8 cellular contexts compared by ENCODE assay signal in genomic region chr1:36366091-36366661, GRCh38. TPM values are rescaled to one million over a fixed set of nuclear protein-coding genes. Genes with fewer than 3 reads are reported as not detected.
DNase-seq lines count a peak whose midpoint lies in the region; ATAC-seq and TF ChIP-seq lines count a peak whose summit lies in the region.

No MANE protein-coding gene starts in this region.

- ATAC-seq in sciatic nerve: peak; percentile 70
- ATAC-seq in GM18511 (IDR thresholded peaks at IDR 0.05; ENCODE audit: unreplicated experiment): no peak
- no peak for ATAC-seq in GM21390 (IDR thresholded peaks at IDR 0.05; ENCODE audit: unreplicated experiment)

- no TSS peak for BruUV-seq in MCF 10A (replicated peaks; lab: Mats Ljungman, UMichigan)
- no TSS peak for BruUV-seq in mammary epithelial cell (replicated peaks; lab: Mats Ljungman, UMichigan)

- TF ChIP-seq CTCF in MCF 10A (IDR thresholded peaks at IDR 0.05; ENCODE audit: unreplicated experiment) (no peak), mammary epithelial cell (conservative IDR thresholded peaks at IDR 0.05 in 1 of 2, IDR thresholded peaks at IDR 0.05 in 1 of 2; ENCODE audit: extremely low read depth in 1 of 2, insufficient read depth in 1 of 2, low read depth in 1 of 2, low read length in 2 of 2) (no peak)

- H3K36me3 ChIP-seq in mammary epithelial cell (ENCODE audit: insufficient read depth, low read length): peaks cover 8% of the 10 kb centered on the region

- H3K79me2 ChIP-seq in mammary epithelial cell (ENCODE audit: insufficient read depth, low read length): peaks cover 61% of the 10 kb centered on the region

- no peak overlapping the region for H2AFZ ChIP-seq in mammary epithelial cell (ENCODE audit: low read depth, low read length)

- peak overlapping the region; percentile 64 for H3K27ac Mint-ChIP-seq in MCF 10A (ENCODE audit: low read depth, unreplicated experiment)

- DNase-seq in MCF 10A (ENCODE audit: unreplicated experiment) (no peak), mammary epithelial cell (no peak), activated T-helper 1 cell treated with Interleukin-2 at 50 U/mL for 16 hours (ENCODE audit: low read depth) (peak; percentile 36), cardiac septum (ENCODE audit: low spot score) (peak; percentile 88), sciatic nerve (ENCODE audit: low spot score) (peak; percentile 69), HT-29 (ENCODE audit: low spot score) (no peak)

- POLR2A ChIA-PET in MCF 10A (lab: Yijun Ruan, JAX): interaction anchor here (0.6 to 2.1 kb wide), 2 partner anchors 15 to 275 kb away, joined by 5 to 7 read pairs; no protein-coding TSS in a partner anchor

- H3K27me3 ChIP-seq in mammary epithelial cell (ENCODE audit: insufficient read depth, low read length): no peaks in the 10 kb centered on the region

- H3K27ac ChIP-seq in mammary epithelial cell (ENCODE audit: insufficient read depth, low read depth, low read length): no peak overlapping the region

- intact Hi-C loops in MCF 10A (cut with micrococcal nuclease): no loop called here
- intact Hi-C loops in mammary epithelial cell (cut with micrococcal nuclease): no loop called here
- intact Hi-C loops in cardiac septum (cut with DNase I): loop anchor here (5.0 kb wide), 3 partner anchors 36 to 219 kb away; partner anchors contain the start of genes SH3D21 and TRAPPC3
- intact Hi-C loops in sciatic nerve (cut with DNase I): no loop called here

- H3K27me3 Mint-ChIP-seq in MCF 10A (ENCODE audit: insufficient read depth, unreplicated experiment): no peaks in the 10 kb centered on the region

- no peaks in the 10 kb centered on the region for H4K20me1 ChIP-seq in mammary epithelial cell (ENCODE audit: insufficient read depth, low read length)

- no peak overlapping the region for H3K4me2 ChIP-seq in mammary epithelial cell (ENCODE audit: insufficient read depth, low read depth, low read length)

- no peaks in the 10 kb centered on the region for H3K4me1 ChIP-seq in mammary epithelial cell (ENCODE audit: insufficient read depth, low read length)

- H3K4me3 Mint-ChIP-seq in MCF 10A (ENCODE audit: unreplicated experiment): no peak overlapping the region

- no peaks in the 10 kb centered on the region for H3K9me3 Mint-ChIP-seq in MCF 10A (ENCODE audit: unreplicated experiment)

- CTCF ChIA-PET in MCF 10A (lab: Yijun Ruan, JAX) (interaction anchor here (0.5 to 7.4 kb wide), 8 partner anchors 14 to 271 kb away, joined by 3 to 118 read pairs (median 6); partner anchors contain the start of gene STK40), mammary epithelial cell (lab: Charles Lee; ENCODE audit: low non-redundant PET) (interaction anchor here (0.6 kb wide), 1 partner anchor 61 kb away, joined by 6 read pairs; no protein-coding TSS in a partner anchor)

- in situ Hi-C loops in mammary epithelial cell (cut with MboI; ENCODE audit: low sequenced_read_pairs in 2 of 2): no loop called here

- dilution Hi-C loops in mammary epithelial cell (cut with HindIII; ENCODE audit: low sequenced_read_pairs): no loop called here

- peaks cover 16% of the 10 kb centered on the region for H3K4me1 Mint-ChIP-seq in MCF 10A (ENCODE audit: insufficient read depth, unreplicated experiment)

- H3K9me3 ChIP-seq in mammary epithelial cell (replicated peaks; ENCODE audit: insufficient read depth, low read length): no peaks in the 10 kb centered on the region

- no peak overlapping the region for H3K4me3 ChIP-seq in mammary epithelial cell (replicated peaks in 1 of 3; ENCODE audit: insufficient read depth in 1 of 3, low read depth in 2 of 3, low read length in 3 of 3)

- H3K9ac ChIP-seq in mammary epithelial cell (ENCODE audit: insufficient read depth, low read length): no peak overlapping the region

- whole genome bisulfite sequencing in mammary epithelial cell (ENCODE audit: low coverage, missing lambda C conversion rate): 93% methylated on average over 18 of the region's 18 CpGs

- H3K36me3 Mint-ChIP-seq in MCF 10A (ENCODE audit: insufficient read depth, unreplicated experiment): peaks cover 33% of the 10 kb centered on the region

RNA-seq across cellular contexts. Expression of gene STK40, which starts 19.5 kb away (rescaled TPM):
- total RNA-seq in MCF 10A (2022): 44.0 and 47.4 TPM in 2 replicates
- 10 to 100 TPM; 13.2 to 21.3 TPM for total RNA-seq in mammary epithelial cell
- 10.5 TPM for polyA plus RNA-seq in mammary epithelial cell
- 50.5 TPM for polyA minus RNA-seq in mammary epithelial cell
- 75.5 TPM for total RNA-seq in cardiac septum
- 47.2 TPM for total RNA-seq in sciatic nerve
- 21.0 and 26.2 TPM in 2 replicates for total RNA-seq in HT-29 (2014; rRNA removed; shearing (Covaris generic))

RNA-seq across cellular contexts. Expression of gene LSM10, which starts 31.5 kb away (rescaled TPM):
- total RNA-seq in MCF 10A (2022): 42.3 and 49.8 TPM in 2 replicates
- total RNA-seq in mammary epithelial cell: 10 to 100 TPM; 10.8 to 34.9 TPM
- 55.3 TPM for polyA plus RNA-seq in mammary epithelial cell
- polyA minus RNA-seq in mammary epithelial cell: 24.0 TPM
- 52.7 TPM for total RNA-seq in cardiac septum
- total RNA-seq in sciatic nerve: 27.7 TPM
- 13.4 and 13.8 TPM in 2 replicates for total RNA-seq in HT-29 (2014; rRNA removed; shearing (Covaris generic))

RNA-seq across cellular contexts. Expression of gene EVA1B, which starts 42.7 kb away (rescaled TPM):
- total RNA-seq in MCF 10A (2022): 4.8 and 5.7 TPM in 2 replicates
- 1 to 10 TPM; 9.2 to 10.0 TPM for total RNA-seq in mammary epithelial cell
- 1.9 TPM for polyA plus RNA-seq in mammary epithelial cell
- polyA minus RNA-seq in mammary epithelial cell: not detected
- 11.3 TPM for total RNA-seq in cardiac septum
- 36.4 TPM for total RNA-seq in sciatic nerve
- 25.0 and 32.9 TPM in 2 replicates for total RNA-seq in HT-29 (2014; rRNA removed; shearing (Covaris generic))

Comparison
In these comparisons a context has a peak if more than half of its experiments do, and no peak if none do; other contexts are left out.
1. DNase-seq: peak in activated T-helper 1 cell treated with Interleukin-2 at 50 U/mL for 16 hours (single experiment), cardiac septum (single experiment) and sciatic nerve (single experiment); none in MCF 10A (single experiment), mammary epithelial cell (single experiment) and HT-29 (single experiment).